Comparison of ENCODE assay signal across 23 cellular contexts in the genomic region with DNA sequence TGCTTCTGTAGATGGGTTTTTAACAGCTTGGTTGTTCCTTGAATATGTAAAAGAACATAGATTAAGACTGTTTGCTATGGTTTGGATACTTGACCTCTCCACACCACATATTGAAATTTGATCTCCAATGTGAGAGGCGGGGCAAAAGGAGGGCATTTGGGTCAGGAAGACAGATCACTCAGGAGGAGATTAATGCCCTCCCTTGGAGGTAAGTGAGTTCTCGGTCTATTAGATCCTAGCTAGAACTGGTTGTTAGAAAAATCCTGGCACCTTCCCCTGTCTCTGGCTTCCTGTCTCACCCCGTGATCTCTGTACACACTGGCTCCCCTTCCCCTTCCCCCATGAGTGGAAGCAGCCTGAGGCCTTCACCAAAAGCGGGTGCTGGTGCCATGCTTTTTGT.
DNase-seq lines count a peak whose midpoint lies in the region; ATAC-seq, FAIRE-seq and TF ChIP-seq lines count a peak whose summit lies in the region.
"Had no signal": no experiment of that assay in that cellular context is flagged by ENCODE, and none has a peak within 500 bp of the region (broad histone marks: within the 10 kb centered on the region; RNA-seq: fewer than 3 reads in every experiment).

No MANE protein-coding gene starts in this region.

- H3K27me3 Mint-ChIP-seq in GM23338 (ENCODE audit: insufficient read depth, low read depth, poor library complexity) = peaks cover 8% of the 10 kb centered on the region
- no peaks in the 10 kb centered on the region for H3K27me3 Mint-ChIP-seq in osteocyte (ENCODE audit: unreplicated experiment)
- H3K27me3 Mint-ChIP-seq: activated B cell treated with CpG ODN at 0.5 μM for 24 hours had no signal

- intact Hi-C loops in stomach (cut with DNase I; ENCODE audit: low total_unique reads) = no loop called here

- DNase-seq in GM23338 (ENCODE audit: low spot score) (peak; percentile 22), NCI-H69 (lab: John Stamatoyannopoulos, UW) (peak; percentile 47), iPS-NIHi11 (ENCODE audit: low spot score) (peak; percentile 28), stomach (no peak), osteocyte (ENCODE audit: extremely low spot score, unreplicated experiment) (no peak), H54 (ENCODE audit: insufficient read length, low spot score) (no peak)
- DNase-seq: activated B cell treated with CpG ODN at 0.5 μM for 24 hours; activated CD4-positive, alpha-beta T cell treated with anti-CD3 and anti-CD28 coated beads, Interleukin-2, amount 50 U/mL, for 48 hours; activated gamma-delta T cell; CD8-positive, alpha-beta memory T cell; colonic mucosa; DND-41; Kasumi-1; NCI-H1092 treated with DMSO at 0.1 percent for 48 hours; NCI-H774; T-helper 2 cell; testis had no signal

- no peaks in the 10 kb centered on the region for H3K36me3 Mint-ChIP-seq in GM23338 (ENCODE audit: low read depth)
- H3K36me3 Mint-ChIP-seq in osteocyte (ENCODE audit: unreplicated experiment) = no peaks in the 10 kb centered on the region
- H3K36me3 Mint-ChIP-seq: CD8-positive, alpha-beta memory T cell had no signal

- H3K36me3 ChIP-seq in GM23338 (ENCODE audit: insufficient read depth) = no peaks in the 10 kb centered on the region
- no peaks in the 10 kb centered on the region for H3K36me3 ChIP-seq in parathyroid adenoma (ENCODE audit: control insufficient read depth, insufficient read depth, low read length)
- H3K36me3 ChIP-seq in stomach = no peaks in the 10 kb centered on the region
- H3K36me3 ChIP-seq: breast epithelium, colonic mucosa, neutrophil, right atrium auricular region had no signal

- TF ChIP-seq POLR2A in stomach (IDR thresholded peaks at IDR 0.05) (no peak), H54 (IDR thresholded peaks at IDR 0.05; ENCODE audit: low read depth, low read length) (no peak)

- no peak overlapping the region for H3K4me3 Mint-ChIP-seq in GM23338
- H3K4me3 Mint-ChIP-seq in osteocyte (ENCODE audit: unreplicated experiment) = no peak overlapping the region
- H3K4me3 Mint-ChIP-seq: activated B cell treated with CpG ODN at 0.5 μM for 24 hours; CD8-positive, alpha-beta memory T cell had no signal

- H3K27me3 ChIP-seq in GM23338 (ENCODE audit: insufficient read depth) = no peaks in the 10 kb centered on the region
- no peaks in the 10 kb centered on the region for H3K27me3 ChIP-seq in parathyroid adenoma (ENCODE audit: control insufficient read depth, insufficient read depth, low read length)
- H3K27me3 ChIP-seq in stomach = no peaks in the 10 kb centered on the region
- H3K27me3 ChIP-seq: breast epithelium, colonic mucosa, neutrophil, right atrium auricular region, testis had no signal

- no peak overlapping the region for H3K9ac ChIP-seq in parathyroid adenoma

- H3K4me2 ChIP-seq in GM23338 (no peak overlapping the region), parathyroid adenoma (ENCODE audit: low read length) (no peak overlapping the region)

- H2AFZ ChIP-seq in GM23338 (no peak overlapping the region), parathyroid adenoma (peak overlapping the region; percentile 40)

- H3K9me3 Mint-ChIP-seq in GM23338 = no peaks in the 10 kb centered on the region
- no peaks in the 10 kb centered on the region for H3K9me3 Mint-ChIP-seq in osteocyte (ENCODE audit: unreplicated experiment)
- H3K9me3 Mint-ChIP-seq: activated B cell treated with CpG ODN at 0.5 μM for 24 hours; CD8-positive, alpha-beta memory T cell had no signal

- H3K79me2 ChIP-seq in GM23338 (replicated peaks; ENCODE audit: insufficient read depth) (no peaks in the 10 kb centered on the region), parathyroid adenoma (no peaks in the 10 kb centered on the region)

- WGBS in stomach, 5 donors = 43 to 73% (median 60%) methylated on average over 4 of the region's 4 CpGs

- H3K4me1 ChIP-seq in GM23338 (ENCODE audit: insufficient read depth) = peaks cover 6% of the 10 kb centered on the region; the same call in 1 of the 2 replicates
- H3K4me1 ChIP-seq in parathyroid adenoma = peaks cover 39% of the 10 kb centered on the region
- peaks cover 0 to 27% (median 0%) of the 10 kb centered on the region in 4 donors for H3K4me1 ChIP-seq in stomach
- H3K4me1 ChIP-seq: colonic mucosa had no signal

- peak; percentile 72 for ATAC-seq in GM23338
- ATAC-seq: left lobe of liver, Panc1 had no signal

- FAIRE-seq in H54 (lab: Jason Lieb, UNC) = no peak

- H3K27ac Mint-ChIP-seq in GM23338 (no peak overlapping the region), osteocyte (ENCODE audit: unreplicated experiment) (no peak overlapping the region)
- H3K27ac Mint-ChIP-seq: activated B cell treated with CpG ODN at 0.5 μM for 24 hours had no signal

- H3K27ac ChIP-seq in GM23338 (ENCODE audit: low read depth) (no peak overlapping the region), parathyroid adenoma (no peak overlapping the region), stomach (no peak overlapping the region)
- H3K27ac ChIP-seq: breast epithelium, colonic mucosa, neutrophil, right atrium auricular region, testis had no signal

- H3K9me3 ChIP-seq in parathyroid adenoma (ENCODE audit: control insufficient read depth, low read length) (no peaks in the 10 kb centered on the region), stomach (no peaks in the 10 kb centered on the region)
- H3K9me3 ChIP-seq: breast epithelium, colonic mucosa, neutrophil, right atrium auricular region, testis had no signal

- TF ChIP-seq EP300 in stomach (IDR thresholded peaks at IDR 0.05) = no peak

- TF ChIP-seq CTCF in GM23338 (conservative IDR thresholded peaks at IDR 0.05; ENCODE audit: low read depth in 2 of 2) (no peak), parathyroid adenoma (IDR thresholded peaks at IDR 0.05) (no peak), stomach (IDR thresholded peaks at IDR 0.05) (no peak), osteocyte (IDR thresholded peaks at IDR 0.05) (no peak)

- H3K9me2 ChIP-seq in GM23338 (ENCODE audit: insufficient read depth) = no peaks in the 10 kb centered on the region

- H3K4me3 ChIP-seq in GM23338 (no peak overlapping the region), parathyroid adenoma (ENCODE audit: low read depth, low read length) (no peak overlapping the region), stomach (no peak overlapping the region)
- H3K4me3 ChIP-seq: breast epithelium, colonic mucosa, right atrium auricular region, testis had no signal

- no peaks in the 10 kb centered on the region for H3F3A ChIP-seq in GM23338 (replicated peaks; ENCODE audit: low read depth)

- no peaks in the 10 kb centered on the region for H4K20me1 ChIP-seq in GM23338 (replicated peaks; ENCODE audit: insufficient read depth)

- H3K4me1 Mint-ChIP-seq in GM23338 (peaks cover 27% of the 10 kb centered on the region), osteocyte (ENCODE audit: unreplicated experiment) (peaks cover 5% of the 10 kb centered on the region)

TF ChIP-seq in GM23338, 12 proteins besides CTCF, POLR2A, EP300 and RAD21 (continues in another document):
- TF ChIP-seq NANOG (IDR thresholded peaks at IDR 0.05; ENCODE audit: borderline replicate concordance) = no peak
- no peak for TF ChIP-seq ZNF331 (CRISPR knock-in tag; IDR thresholded peaks at IDR 0.05; ENCODE audit: low read depth)
- TF ChIP-seq, protein P1, sequence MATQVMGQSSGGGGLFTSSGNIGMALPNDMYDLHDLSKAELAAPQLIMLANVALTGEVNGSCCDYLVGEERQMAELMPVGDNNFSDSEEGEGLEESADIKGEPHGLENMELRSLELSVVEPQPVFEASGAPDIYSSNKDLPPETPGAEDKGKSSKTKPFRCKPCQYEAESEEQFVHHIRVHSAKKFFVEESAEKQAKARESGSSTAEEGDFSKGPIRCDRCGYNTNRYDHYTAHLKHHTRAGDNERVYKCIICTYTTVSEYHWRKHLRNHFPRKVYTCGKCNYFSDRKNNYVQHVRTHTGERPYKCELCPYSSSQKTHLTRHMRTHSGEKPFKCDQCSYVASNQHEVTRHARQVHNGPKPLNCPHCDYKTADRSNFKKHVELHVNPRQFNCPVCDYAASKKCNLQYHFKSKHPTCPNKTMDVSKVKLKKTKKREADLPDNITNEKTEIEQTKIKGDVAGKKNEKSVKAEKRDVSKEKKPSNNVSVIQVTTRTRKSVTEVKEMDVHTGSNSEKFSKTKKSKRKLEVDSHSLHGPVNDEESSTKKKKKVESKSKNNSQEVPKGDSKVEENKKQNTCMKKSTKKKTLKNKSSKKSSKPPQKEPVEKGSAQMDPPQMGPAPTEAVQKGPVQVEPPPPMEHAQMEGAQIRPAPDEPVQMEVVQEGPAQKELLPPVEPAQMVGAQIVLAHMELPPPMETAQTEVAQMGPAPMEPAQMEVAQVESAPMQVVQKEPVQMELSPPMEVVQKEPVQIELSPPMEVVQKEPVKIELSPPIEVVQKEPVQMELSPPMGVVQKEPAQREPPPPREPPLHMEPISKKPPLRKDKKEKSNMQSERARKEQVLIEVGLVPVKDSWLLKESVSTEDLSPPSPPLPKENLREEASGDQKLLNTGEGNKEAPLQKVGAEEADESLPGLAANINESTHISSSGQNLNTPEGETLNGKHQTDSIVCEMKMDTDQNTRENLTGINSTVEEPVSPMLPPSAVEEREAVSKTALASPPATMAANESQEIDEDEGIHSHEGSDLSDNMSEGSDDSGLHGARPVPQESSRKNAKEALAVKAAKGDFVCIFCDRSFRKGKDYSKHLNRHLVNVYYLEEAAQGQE (IDR thresholded peaks at IDR 0.05; ENCODE audit: unreplicated experiment) = no peak
- TF ChIP-seq EZH2 (IDR thresholded peaks at IDR 0.05; ENCODE audit: low read depth, unreplicated experiment) = no peak
- TF ChIP-seq, protein P2, sequence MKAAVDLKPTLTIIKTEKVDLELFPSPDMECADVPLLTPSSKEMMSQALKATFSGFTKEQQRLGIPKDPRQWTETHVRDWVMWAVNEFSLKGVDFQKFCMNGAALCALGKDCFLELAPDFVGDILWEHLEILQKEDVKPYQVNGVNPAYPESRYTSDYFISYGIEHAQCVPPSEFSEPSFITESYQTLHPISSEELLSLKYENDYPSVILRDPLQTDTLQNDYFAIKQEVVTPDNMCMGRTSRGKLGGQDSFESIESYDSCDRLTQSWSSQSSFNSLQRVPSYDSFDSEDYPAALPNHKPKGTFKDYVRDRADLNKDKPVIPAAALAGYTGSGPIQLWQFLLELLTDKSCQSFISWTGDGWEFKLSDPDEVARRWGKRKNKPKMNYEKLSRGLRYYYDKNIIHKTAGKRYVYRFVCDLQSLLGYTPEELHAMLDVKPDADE (IDR thresholded peaks at IDR 0.05) = no peak
- TF ChIP-seq STAT1 (IDR thresholded peaks at IDR 0.05; ENCODE audit: unreplicated experiment) = no peak
- TF ChIP-seq EZH2phosphoT487 (IDR thresholded peaks at IDR 0.05; ENCODE audit: unreplicated experiment) = no peak

Comparison
In these comparisons a context has a peak if more than half of its experiments do, and no peak if none do; other contexts are left out.
1. DNase-seq: peak in GM23338 (single experiment), NCI-H69 (single experiment) and iPS-NIHi11 (single experiment); none in stomach (single experiment), osteocyte (single experiment) and H54 (single experiment).